ENCODE assay signal across 6 cellular contexts in genomic region chr5:65320250-65320649, GRCh38.
"Had no signal": no experiment of that assay in that cellular context is flagged by ENCODE, and none has a peak within 500 bp of the region (broad histone marks: within the 10 kb centered on the region; RNA-seq: fewer than 3 reads in every experiment).

No MANE protein-coding gene starts in this region.

- DNase-seq: GM23248, GOT3, H7, KG1 had no signal

- H3K4me3 ChIP-seq: GM23248, HAP-1 had no signal

- FAIRE-seq: HTR-8/SVneo had no signal
